1 cellular context compared by ENCODE assay signal in genomic region chr9:136695435-136695895, GRCh38.
TF ChIP-seq lines count a peak whose summit lies in the region.

No MANE protein-coding gene starts in this region.

TF ChIP-seq in HepG2, 621 proteins besides CTCF, POLR2A, EP300 and RAD21:
- TF ChIP-seq HNRNPL (IDR thresholded peaks at IDR 0.05; ENCODE audit: low read depth, low read length): 0 out of 2 replicates have a peak, but pooled peaks have one; percentile 42
- no peak for TF ChIP-seq NFKB2 (CRISPR knock-in tag; IDR thresholded peaks at IDR 0.05; ENCODE audit: borderline replicate concordance)
TF ChIP-seq in HepG2: peak in this region for 1.
